ENCODE assay signal across 21 cellular contexts in genomic region chr15:94792166-94792565, GRCh38.
DNase-seq lines count a peak whose midpoint lies in the region; ATAC-seq and TF ChIP-seq lines count a peak whose summit lies in the region.
"Had no signal": no experiment of that assay in that cellular context is flagged by ENCODE, and none has a peak within 500 bp of the region (broad histone marks: within the 10 kb centered on the region; RNA-seq: fewer than 3 reads in every experiment).

No MANE protein-coding gene starts in this region.

- H3K9ac ChIP-seq in IMR-90 (ENCODE audit: low read depth, low read length), result no peak overlapping the region

- H3K4me1 Mint-ChIP-seq in Caco-2 (ENCODE audit: low read depth, unreplicated experiment) (no peaks in the 10 kb centered on the region), nephron progenitor cell (peaks cover 14% of the 10 kb centered on the region)
- H3K4me1 Mint-ChIP-seq: activated naive CD8-positive, alpha-beta T cell treated with anti-CD3 and anti-CD28 coated beads for 36 hours; CD14-positive monocyte had no signal

- peak; percentile 24 for DNase-seq in BE2C
- DNase-seq in IMR-90, result peak; percentile 79
- DNase-seq in astrocyte of the spinal cord (ENCODE audit: low read depth, low spot score), result peak; percentile 88
- peak; percentile 92 to 97 for DNase-seq in foreskin keratinocyte
- no peak for DNase-seq in Caco-2
- DNase-seq in NCI-H2029 treated with DMSO at 0.1 percent for 48 hours (lab: John Stamatoyannopoulos, UW), result no peak
- DNase-seq in activated gamma-delta T cell treated with Interleukin-2 at 50 U/mL for 16 hours, result no peak
- no peak for DNase-seq in nephron progenitor cell
- DNase-seq: ACHN; activated CD8-positive, alpha-beta T cell treated with anti-CD3 and anti-CD28 coated beads for 36 hours; activated naive CD8-positive, alpha-beta T cell treated with anti-CD3 and anti-CD28 coated beads for 36 hours; activated T-cell treated with anti-CD3 and anti-CD28 coated beads, Interleukin-2, amount 50 U/mL, for 48 hours; left ventricle myocardium inferior; NCI-H2081 treated with DMSO at 0.1 percent for 48 hours; nucleus accumbens; retina; stimulated activated CD4-positive, alpha-beta T cell treated with anti-CD3 and anti-CD28 coated beads, Interleukin-15, amount 100 ng/mL, for 24 hours; testis had no signal

- BruUV-seq in IMR-90 (replicated peaks; lab: Mats Ljungman, UMichigan) (no TSS peak), Caco-2 (replicated peaks; lab: Mats Ljungman, UMichigan) (no TSS peak)

- H3K4ac ChIP-seq in IMR-90 (ENCODE audit: low read depth, low read length), result no peak overlapping the region

- H3K56ac ChIP-seq in IMR-90 (ENCODE audit: extremely low read depth, insufficient read depth, low read length), result no peak overlapping the region

- no peak overlapping the region for H3K27ac ChIP-seq in IMR-90 (ENCODE audit: insufficient read depth, low read length)
- H3K27ac ChIP-seq in foreskin keratinocyte, result peak overlapping the region; percentile 72
- H3K27ac ChIP-seq: left ventricle myocardium inferior, testis had no signal

- dilution Hi-C loops in IMR-90 (cut with HindIII; ENCODE audit: low sequenced_read_pairs, unreplicated experiment), result no loop called here

- no peak overlapping the region for H3K4me3 Mint-ChIP-seq in Caco-2 (ENCODE audit: unreplicated experiment)
- no peak overlapping the region for H3K4me3 Mint-ChIP-seq in nephron progenitor cell
- H3K4me3 Mint-ChIP-seq: activated CD8-positive, alpha-beta T cell treated with anti-CD3 and anti-CD28 coated beads for 36 hours; activated naive CD8-positive, alpha-beta T cell treated with anti-CD3 and anti-CD28 coated beads for 36 hours; CD14-positive monocyte; T-helper 2 cell treated with Interferon-gamma antibody and Interleukin-4, amounts not matched to agents 5 μg/mL and 100 μg/mL, for 36 hours; WTC11 had no signal

- H4K20me1 ChIP-seq in IMR-90 (ENCODE audit: insufficient read depth, low read length), result no peaks in the 10 kb centered on the region

- H3K4me2 ChIP-seq in IMR-90 (ENCODE audit: low read depth, low read length), result no peak overlapping the region

- H3K14ac ChIP-seq in IMR-90 (replicated peaks; ENCODE audit: low read depth, low read length), result no peak overlapping the region

- H3K27me3 ChIP-seq in BE2C (no peaks in the 10 kb centered on the region), IMR-90 (ENCODE audit: control insufficient read depth, insufficient read depth, low read length) (no peaks in the 10 kb centered on the region), foreskin keratinocyte (no peaks in the 10 kb centered on the region), Caco-2 (replicated peaks; ENCODE audit: control insufficient read depth, insufficient read depth, low read length) (no peaks in the 10 kb centered on the region)
- H3K27me3 ChIP-seq: testis had no signal

- H3K36me3 Mint-ChIP-seq in Caco-2 (ENCODE audit: insufficient read depth, unreplicated experiment), result no peaks in the 10 kb centered on the region
- H3K36me3 Mint-ChIP-seq in nephron progenitor cell (ENCODE audit: low read depth), result no peaks in the 10 kb centered on the region
- H3K36me3 Mint-ChIP-seq: CD14-positive monocyte had no signal

- no peak overlapping the region for H3K18ac ChIP-seq in IMR-90 (ENCODE audit: low read depth, low read length)

- H3K4me3 ChIP-seq in BE2C (ENCODE audit: low read depth, low read length) (no peak overlapping the region), IMR-90 (ENCODE audit: insufficient read depth, low read depth, low read length) (no peak overlapping the region), astrocyte of the spinal cord (ENCODE audit: low read depth, low read length) (no peak overlapping the region), Caco-2 (ENCODE audit: low read depth, low read length) (no peak overlapping the region)
- H3K4me3 ChIP-seq: left ventricle myocardium inferior, testis had no signal

- no peak overlapping the region for H2AFZ ChIP-seq in IMR-90 (replicated peaks; ENCODE audit: low read length, poor library complexity)

- H4K5ac ChIP-seq in IMR-90 (ENCODE audit: low read depth, low read length), result no peak overlapping the region

- no peak for TF ChIP-seq POLR2A in IMR-90 (IDR thresholded peaks at IDR 0.05; ENCODE audit: low read depth, low read length)

- H2BK15ac ChIP-seq in IMR-90 (ENCODE audit: low read depth, low read length), result no peak overlapping the region

- no peak for TF ChIP-seq RAD21 in IMR-90 (IDR thresholded peaks at IDR 0.05; ENCODE audit: low read length)

- ATAC-seq in IMR-90 (ENCODE audit: low read depth) (no peak), foreskin keratinocyte (peak; percentile 96)
- ATAC-seq: activated CD8-positive, alpha-beta T cell treated with anti-CD3 and anti-CD28 coated beads for 36 hours; WTC11 had no signal

- H2AK9ac ChIP-seq in IMR-90 (replicated peaks; ENCODE audit: low read depth, low read length, poor library complexity), result no peak overlapping the region

- H3K27ac Mint-ChIP-seq in Caco-2 (ENCODE audit: unreplicated experiment) (no peak overlapping the region), nephron progenitor cell (no peak overlapping the region)
- H3K27ac Mint-ChIP-seq: activated CD8-positive, alpha-beta T cell treated with anti-CD3 and anti-CD28 coated beads for 36 hours; activated naive CD8-positive, alpha-beta T cell treated with anti-CD3 and anti-CD28 coated beads for 36 hours; CD14-positive monocyte; T-helper 2 cell treated with Interferon-gamma antibody and Interleukin-4, amounts not matched to agents 5 μg/mL and 100 μg/mL, for 36 hours; WTC11 had no signal

- H3K4me1 ChIP-seq in BE2C, result peaks cover 16% of the 10 kb centered on the region
- no peaks in the 10 kb centered on the region for H3K4me1 ChIP-seq in IMR-90 (ENCODE audit: control insufficient read depth, insufficient read depth, low read length)
- H3K4me1 ChIP-seq in foreskin keratinocyte, result peaks cover 19% of the 10 kb centered on the region
- no peaks in the 10 kb centered on the region for H3K4me1 ChIP-seq in Caco-2
- H3K4me1 ChIP-seq: left ventricle myocardium inferior, testis had no signal

- intact Hi-C loops in IMR-90 (cut with micrococcal nuclease) (no loop called here), Caco-2 (cut with micrococcal nuclease; ENCODE audit: unreplicated experiment) (no loop called here)

- WGBS in IMR-90 (ENCODE audit: extremely low coverage in 2 of 2, insufficient read length in 1 of 2), 2 experiments, result no CpG with 5 or more reads among the region's 2 CpGs

- CTCF ChIA-PET in IMR-90 (lab: Yijun Ruan, JAX), result no interaction called here
- CTCF ChIA-PET in Caco-2 (lab: Charles Lee), result no interaction called here

- H2BK5ac ChIP-seq in IMR-90 (ENCODE audit: low read depth, low read length, poor library complexity, severe bottlenecking), result no peak overlapping the region

- H3K79me1 ChIP-seq in IMR-90 (ENCODE audit: low read depth in 1 of 2, low read length in 2 of 2), result no peaks in the 10 kb centered on the region

- in situ Hi-C loops in IMR-90 (cut with MboI; ENCODE audit: low sequenced_read_pairs), result no loop called here
- in situ Hi-C loops in astrocyte of the spinal cord (cut with HindIII; ENCODE audit: low sequenced_read_pairs), result no loop called here

- no peak overlapping the region for H2BK20ac ChIP-seq in IMR-90 (ENCODE audit: low read depth, low read length)

- H2AK5ac ChIP-seq in IMR-90 (ENCODE audit: low read depth, low read length), result no peak overlapping the region

- no peak overlapping the region for H4K91ac ChIP-seq in IMR-90 (ENCODE audit: insufficient read depth, low read depth, low read length)

- no peak overlapping the region for H4K8ac ChIP-seq in IMR-90 (ENCODE audit: low read depth in 2 of 2, low read length in 2 of 2)

- POLR2A ChIA-PET in IMR-90 (lab: Charles Lee; ENCODE audit: unreplicated experiment) (no interaction called here), Caco-2 (lab: Charles Lee) (no interaction called here)

- TF ChIP-seq CTCF in BE2C (IDR thresholded peaks at IDR 0.05; ENCODE audit: low read depth, low read length), result no peak
- TF ChIP-seq CTCF in IMR-90 (conservative IDR thresholded peaks at IDR 0.05; ENCODE audit: low read depth, low read length), result no peak
- TF ChIP-seq CTCF in astrocyte of the spinal cord (IDR thresholded peaks at IDR 0.05; ENCODE audit: low read depth, low read length), result no peak
- TF ChIP-seq CTCF in foreskin keratinocyte (conservative IDR thresholded peaks at IDR 0.05), result no peak
- no peak for TF ChIP-seq CTCF in Caco-2 (IDR thresholded peaks at IDR 0.05; ENCODE audit: insufficient read depth in 1 of 2, low read depth in 1 of 2, low read length in 1 of 2, severe bottlenecking in 1 of 2, unreplicated experiment in 1 of 2)
- no peak for TF ChIP-seq CTCF in nephron progenitor cell (IDR thresholded peaks at IDR 0.05)

- no peaks in the 10 kb centered on the region for H3K27me3 Mint-ChIP-seq in Caco-2 (ENCODE audit: insufficient read depth, unreplicated experiment)
- H3K27me3 Mint-ChIP-seq in nephron progenitor cell (ENCODE audit: low read depth, poor library complexity), result no peaks in the 10 kb centered on the region
- H3K27me3 Mint-ChIP-seq: activated CD8-positive, alpha-beta T cell treated with anti-CD3 and anti-CD28 coated beads for 36 hours had no signal

- H3K9me3 Mint-ChIP-seq in Caco-2 (ENCODE audit: unreplicated experiment), result no peaks in the 10 kb centered on the region
- H3K9me3 Mint-ChIP-seq in nephron progenitor cell, result peaks cover 4% of the 10 kb centered on the region
- H3K9me3 Mint-ChIP-seq: activated CD8-positive, alpha-beta T cell treated with anti-CD3 and anti-CD28 coated beads for 36 hours; activated naive CD8-positive, alpha-beta T cell treated with anti-CD3 and anti-CD28 coated beads for 36 hours had no signal

- H3K23ac ChIP-seq in IMR-90 (ENCODE audit: low read depth, low read length), result no peak overlapping the region

- H2BK120ac ChIP-seq in IMR-90 (ENCODE audit: low read depth, low read length), result no peak overlapping the region

- no peaks in the 10 kb centered on the region for H3K9me1 ChIP-seq in IMR-90 (ENCODE audit: insufficient read depth, low read length)

- H3K36me3 ChIP-seq in BE2C, result no peaks in the 10 kb centered on the region
- H3K36me3 ChIP-seq in IMR-90 (ENCODE audit: control insufficient read depth, insufficient read depth, low read length), result no peaks in the 10 kb centered on the region
- H3K36me3 ChIP-seq in Caco-2 (ENCODE audit: control insufficient read depth, insufficient read depth, low read length), result no peaks in the 10 kb centered on the region
- H3K36me3 ChIP-seq: left ventricle myocardium inferior had no signal

- H3K9me3 ChIP-seq in BE2C (no peaks in the 10 kb centered on the region), IMR-90 (ENCODE audit: control insufficient read depth, insufficient read depth, low read length) (peaks cover 7% of the 10 kb centered on the region; the same call in 1 of the 2 replicates), Caco-2 (no peaks in the 10 kb centered on the region)
- H3K9me3 ChIP-seq: testis had no signal

TF ChIP-seq in IMR-90, 13 proteins besides CTCF, POLR2A, EP300 and RAD21 (continues in another document):
- no peak for TF ChIP-seq USF2 (IDR thresholded peaks at IDR 0.05; ENCODE audit: low read depth, low read length)

Comparison
In these comparisons a context has a peak if more than half of its experiments do, and no peak if none do; other contexts are left out.
1. DNase-seq: peak in BE2C (single experiment), IMR-90 (single experiment), astrocyte of the spinal cord (single experiment) and foreskin keratinocyte (2 of 2); none in Caco-2 (0 of 2), NCI-H2029 treated with DMSO at 0.1 percent for 48 hours (single experiment), activated gamma-delta T cell treated with Interleukin-2 at 50 U/mL for 16 hours (single experiment) and nephron progenitor cell (single experiment).